In genomic region chr11:83051760-83052671, GRCh38 we compare ENCODE assay signal across 2 cellular contexts.
TF ChIP-seq lines count a peak whose summit lies in the region.

No MANE protein-coding gene starts in this region.

TF ChIP-seq in liver, 16 proteins besides CTCF, POLR2A, EP300 and RAD21 (continued from another document):
- TF ChIP-seq ZBTB33 (IDR thresholded peaks at IDR 0.05) (no peak), RXRA (IDR thresholded peaks at IDR 0.05) (peak in 1 of 2 donors; percentile 33), FOXA2 (IDR thresholded peaks at IDR 0.05) (peak; percentile 42), HNF4G (IDR thresholded peaks at IDR 0.05) (no peak), HNF4A (conservative IDR thresholded peaks at IDR 0.05) (no peak), REST (IDR thresholded peaks at IDR 0.05) (peak; percentile 26), NR2F2 (IDR thresholded peaks at IDR 0.05) (peak; percentile 34)
TF ChIP-seq in liver: peak in this region for 10.

TF ChIP-seq in HepG2, 621 proteins besides CTCF, POLR2A, EP300 and RAD21 (continued from another document):
- TF ChIP-seq THAP9 (CRISPR knock-in tag; IDR thresholded peaks at IDR 0.05; ENCODE audit: borderline replicate concordance): no peak
- no peak for TF ChIP-seq RBFOX2 (IDR thresholded peaks at IDR 0.05; ENCODE audit: low read depth, low read length)
- no peak for TF ChIP-seq ZNF724P (CRISPR knock-in tag; IDR thresholded peaks at IDR 0.05; ENCODE audit: borderline replicate concordance)
- no peak for TF ChIP-seq TFDP1 (CRISPR knock-in tag; IDR thresholded peaks at IDR 0.05; ENCODE audit: borderline replicate concordance)
- no peak for TF ChIP-seq ZNF570 (CRISPR knock-in tag; IDR thresholded peaks at IDR 0.05; ENCODE audit: borderline replicate concordance)
- TF ChIP-seq ZNF10 (CRISPR knock-in tag; IDR thresholded peaks at IDR 0.05; ENCODE audit: borderline replicate concordance, low read depth): no peak
- no peak for TF ChIP-seq TRIM22 (IDR thresholded peaks at IDR 0.05)
- no peak for TF ChIP-seq ZNF326 (CRISPR knock-in tag; IDR thresholded peaks at IDR 0.05; ENCODE audit: borderline replicate concordance)
- no peak for TF ChIP-seq PHF20 (CRISPR knock-in tag; IDR thresholded peaks at IDR 0.05)
- TF ChIP-seq ZNF33B (CRISPR knock-in tag; IDR thresholded peaks at IDR 0.05): no peak
- no peak for TF ChIP-seq RBAK (CRISPR knock-in tag; IDR thresholded peaks at IDR 0.05)
- no peak for TF ChIP-seq ZHX1 (CRISPR knock-in tag; IDR thresholded peaks at IDR 0.05; ENCODE audit: low read depth)
